ENCODE assay signal across 16 cellular contexts in the genomic region with DNA sequence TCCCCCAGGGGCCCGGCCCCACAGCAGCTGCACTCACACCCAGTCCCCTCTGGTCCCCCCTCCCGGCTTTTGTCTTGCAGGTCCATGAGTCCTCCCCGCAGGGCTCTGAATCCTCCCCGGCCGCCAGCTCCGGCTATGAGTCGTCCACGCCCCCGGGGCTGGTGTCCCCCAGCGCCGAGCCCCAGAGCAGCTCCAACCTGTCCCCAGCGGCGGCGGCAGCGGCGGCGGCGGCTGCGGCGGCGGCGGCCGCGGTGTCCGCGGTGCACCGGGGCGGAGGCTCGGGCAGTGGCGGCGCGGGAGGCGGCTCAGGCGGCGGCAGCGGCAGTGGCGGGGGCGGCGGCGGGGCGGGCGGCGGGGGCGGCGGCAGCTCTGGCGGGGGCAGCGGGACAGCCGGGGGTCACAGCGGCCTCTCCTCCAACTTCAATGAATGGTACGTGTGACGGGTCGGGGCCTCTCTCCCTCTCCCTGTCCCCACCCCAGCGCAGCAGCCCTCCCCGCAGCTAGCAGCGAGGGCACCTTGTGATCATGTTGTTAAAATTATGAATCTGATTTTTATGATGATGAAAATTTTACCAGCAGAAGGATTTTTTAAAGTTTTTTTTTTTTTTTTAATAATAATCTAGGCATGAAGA. TPM values are rescaled to one million over a fixed set of nuclear protein-coding genes. Genes with fewer than 3 reads are reported as not detected.
DNase-seq lines count a peak whose midpoint lies in the region; ATAC-seq and TF ChIP-seq lines count a peak whose summit lies in the region.
"Had no signal": no experiment of that assay in that cellular context is flagged by ENCODE, and none has a peak within 500 bp of the region (broad histone marks: within the 10 kb centered on the region; RNA-seq: fewer than 3 reads in every experiment).

No MANE protein-coding gene starts in this region.

- H3K4me1 Mint-ChIP-seq in nephron progenitor cell: peaks cover 69% of the 10 kb centered on the region

- no peak for TF ChIP-seq POLR2A in NB4 (IDR thresholded peaks at IDR 0.05; ENCODE audit: extremely low read depth, insufficient read length)

- H3K4me3 ChIP-seq in SK-N-SH (ENCODE audit: low read depth in 2 of 2, low read length in 1 of 2) (no peak overlapping the region), NB4 (ENCODE audit: low read depth, low read length) (peak overlapping the region; percentile 91)
- H3K4me3 ChIP-seq: left lung, SJCRH30 had no signal

- peak overlapping the region; percentile 75 for H3K4me3 Mint-ChIP-seq in nephron progenitor cell

- H3K9ac ChIP-seq in SK-N-SH: no peak overlapping the region
- H3K9ac ChIP-seq: parathyroid adenoma had no signal

- H3K36me3 Mint-ChIP-seq in nephron progenitor cell (ENCODE audit: low read depth): peaks cover 6% of the 10 kb centered on the region

- H3K9me2 ChIP-seq in SK-N-SH: no peaks in the 10 kb centered on the region

- H3K4me1 ChIP-seq in SK-N-SH (ENCODE audit: control insufficient read depth in 1 of 2, insufficient read depth in 2 of 2, low read depth in 1 of 2, low read length in 1 of 2): no peaks in the 10 kb centered on the region; a peak in 1 of 4 replicates
- H3K4me1 ChIP-seq: foreskin keratinocyte, parathyroid adenoma, SJCRH30 had no signal

- peaks cover 38% of the 10 kb centered on the region for H4K20me1 ChIP-seq in SK-N-SH (ENCODE audit: insufficient read depth)

- POLR2A ChIA-PET in SK-N-SH (lab: Yijun Ruan, JAX): no interaction called here

- H3K27me3 ChIP-seq in SK-N-SH (ENCODE audit: insufficient read depth): peaks cover 83% of the 10 kb centered on the region
- H3K27me3 ChIP-seq: SJCRH30 had no signal

- no peak overlapping the region for H3K27ac Mint-ChIP-seq in nephron progenitor cell

- TF ChIP-seq EP300 in SK-N-SH (IDR thresholded peaks at IDR 0.05; ENCODE audit: borderline replicate concordance in 1 of 2, low read depth in 1 of 2, low read length in 1 of 2): no peak

- no peak overlapping the region for H3K4me2 ChIP-seq in SK-N-SH

- peaks cover 78% of the 10 kb centered on the region for H3K27me3 Mint-ChIP-seq in nephron progenitor cell (ENCODE audit: low read depth, poor library complexity)

- ATAC-seq in SK-N-SH treated with all-trans-retinoic acid at 6 μM for 48 hours (no peak), HG03565 (IDR thresholded peaks at IDR 0.05; ENCODE audit: unreplicated experiment) (no peak), GM21619 (IDR thresholded peaks at IDR 0.05; ENCODE audit: unreplicated experiment) (no peak)
- ATAC-seq: foreskin keratinocyte, left lung had no signal

- H3K27ac ChIP-seq in SK-N-SH (ENCODE audit: low read depth in 2 of 2, low read length in 1 of 2): no peak overlapping the region
- H3K27ac ChIP-seq: foreskin keratinocyte, left lung, parathyroid adenoma, SJCRH30 had no signal

- CTCF ChIA-PET in SK-N-SH (lab: Yijun Ruan, JAX): interaction anchor here (1.3 to 3.8 kb wide), 3 partner anchors 11 to 529 kb away, joined by 3 to 24 read pairs (median 7); no protein-coding TSS in a partner anchor

- no peaks in the 10 kb centered on the region for H3K9me3 ChIP-seq in SK-N-SH
- H3K9me3 ChIP-seq: left lung, SJCRH30 had no signal

- TF ChIP-seq CTCF in SK-N-SH (IDR thresholded peaks at IDR 0.05): no peak
- TF ChIP-seq CTCF in NB4 (IDR thresholded peaks at IDR 0.05; ENCODE audit: low read depth, low read length): no peak
- TF ChIP-seq CTCF in nephron progenitor cell (IDR thresholded peaks at IDR 0.05): no peak

- H3K36me3 ChIP-seq in SK-N-SH (replicated peaks in 1 of 2; ENCODE audit: control insufficient read depth in 1 of 2, insufficient read depth in 2 of 2, low read length in 1 of 2): no peaks in the 10 kb centered on the region
- H3K36me3 ChIP-seq: left lung, SJCRH30 had no signal

- DNase-seq in SK-N-SH (no peak), NB4 (ENCODE audit: low read depth) (peak; percentile 78), cerebellar cortex (ENCODE audit: low spot score) (peak; percentile 14), nephron progenitor cell (peak; percentile 71), H4 (ENCODE audit: low spot score) (no peak)
- DNase-seq: activated naive CD4-positive, alpha-beta T cell treated with Interleukin-2 at 50 U/mL for 16 hours; dermis blood vessel endothelial cell; foreskin keratinocyte; SJCRH30 had no signal

- H2AFZ ChIP-seq in SK-N-SH (ENCODE audit: low read depth): no peak overlapping the region
- H2AFZ ChIP-seq: parathyroid adenoma had no signal

- 17% methylated on average over 4 of the region's 55 CpGs for WGBS in SK-N-SH (ENCODE audit: low lambda C conversion rate)

- H3K9me3 Mint-ChIP-seq in nephron progenitor cell: no peaks in the 10 kb centered on the region

- TF ChIP-seq RAD21 in SK-N-SH (IDR thresholded peaks at IDR 0.05; ENCODE audit: low read length): no peak

- H3K79me2 ChIP-seq in SK-N-SH (ENCODE audit: insufficient read depth): no peaks in the 10 kb centered on the region
- H3K79me2 ChIP-seq: parathyroid adenoma had no signal

- peaks cover 4% of the 10 kb centered on the region for H3F3A ChIP-seq in SK-N-SH (replicated peaks; ENCODE audit: insufficient read depth)

TF ChIP-seq in SK-N-SH, 30 proteins besides CTCF, POLR2A, EP300 and RAD21:
- TF ChIP-seq EZH2phosphoT487 (IDR thresholded peaks at IDR 0.05; ENCODE audit: borderline replicate concordance, low read depth) (0 out of 2 replicates have a peak, but pooled peaks have one; percentile 12), RXRA (IDR thresholded peaks at IDR 0.05; ENCODE audit: borderline replicate concordance, low read depth) (no peak)

TF ChIP-seq in SK-N-SH treated with all-trans-retinoic acid at 6 μM for 48 hours, 23 proteins besides CTCF, POLR2A, EP300 and RAD21 (continues in another document):
- TF ChIP-seq ZNF8 (CRISPR knock-in tag; IDR thresholded peaks at IDR 0.05) (no peak), OSR1 (CRISPR knock-in tag; IDR thresholded peaks at IDR 0.05) (no peak), RARB (CRISPR knock-in tag; IDR thresholded peaks at IDR 0.05) (no peak), BACH2 (CRISPR knock-in tag; IDR thresholded peaks at IDR 0.05; ENCODE audit: borderline replicate concordance) (no peak), TOX (CRISPR knock-in tag; IDR thresholded peaks at IDR 0.05; ENCODE audit: borderline replicate concordance) (no peak), ZNF565 (CRISPR knock-in tag; conservative IDR thresholded peaks at IDR 0.05; ENCODE audit: low read depth) (no peak), ZNF70 (CRISPR knock-in tag; IDR thresholded peaks at IDR 0.05) (no peak), ZC3H10 (CRISPR knock-in tag; IDR thresholded peaks at IDR 0.05) (no peak), CSDC2 (CRISPR knock-in tag; IDR thresholded peaks at IDR 0.05) (no peak)
- TF ChIP-seq, protein P1, sequence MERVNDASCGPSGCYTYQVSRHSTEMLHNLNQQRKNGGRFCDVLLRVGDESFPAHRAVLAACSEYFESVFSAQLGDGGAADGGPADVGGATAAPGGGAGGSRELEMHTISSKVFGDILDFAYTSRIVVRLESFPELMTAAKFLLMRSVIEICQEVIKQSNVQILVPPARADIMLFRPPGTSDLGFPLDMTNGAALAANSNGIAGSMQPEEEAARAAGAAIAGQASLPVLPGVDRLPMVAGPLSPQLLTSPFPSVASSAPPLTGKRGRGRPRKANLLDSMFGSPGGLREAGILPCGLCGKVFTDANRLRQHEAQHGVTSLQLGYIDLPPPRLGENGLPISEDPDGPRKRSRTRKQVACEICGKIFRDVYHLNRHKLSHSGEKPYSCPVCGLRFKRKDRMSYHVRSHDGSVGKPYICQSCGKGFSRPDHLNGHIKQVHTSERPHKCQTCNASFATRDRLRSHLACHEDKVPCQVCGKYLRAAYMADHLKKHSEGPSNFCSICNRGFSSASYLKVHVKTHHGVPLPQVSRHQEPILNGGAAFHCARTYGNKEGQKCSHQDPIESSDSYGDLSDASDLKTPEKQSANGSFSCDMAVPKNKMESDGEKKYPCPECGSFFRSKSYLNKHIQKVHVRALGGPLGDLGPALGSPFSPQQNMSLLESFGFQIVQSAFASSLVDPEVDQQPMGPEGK (CRISPR knock-in tag; IDR thresholded peaks at IDR 0.05; ENCODE audit: borderline replicate concordance): no peak
- TF ChIP-seq, protein P2, sequence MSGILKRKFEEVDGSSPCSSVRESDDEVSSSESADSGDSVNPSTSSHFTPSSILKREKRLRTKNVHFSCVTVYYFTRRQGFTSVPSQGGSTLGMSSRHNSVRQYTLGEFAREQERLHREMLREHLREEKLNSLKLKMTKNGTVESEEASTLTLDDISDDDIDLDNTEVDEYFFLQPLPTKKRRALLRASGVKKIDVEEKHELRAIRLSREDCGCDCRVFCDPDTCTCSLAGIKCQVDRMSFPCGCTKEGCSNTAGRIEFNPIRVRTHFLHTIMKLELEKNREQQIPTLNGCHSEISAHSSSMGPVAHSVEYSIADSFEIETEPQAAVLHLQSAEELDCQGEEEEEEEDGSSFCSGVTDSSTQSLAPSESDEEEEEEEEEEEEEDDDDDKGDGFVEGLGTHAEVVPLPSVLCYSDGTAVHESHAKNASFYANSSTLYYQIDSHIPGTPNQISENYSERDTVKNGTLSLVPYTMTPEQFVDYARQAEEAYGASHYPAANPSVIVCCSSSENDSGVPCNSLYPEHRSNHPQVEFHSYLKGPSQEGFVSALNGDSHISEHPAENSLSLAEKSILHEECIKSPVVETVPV (CRISPR knock-in tag; IDR thresholded peaks at IDR 0.05): no peak
- TF ChIP-seq, protein P3, sequence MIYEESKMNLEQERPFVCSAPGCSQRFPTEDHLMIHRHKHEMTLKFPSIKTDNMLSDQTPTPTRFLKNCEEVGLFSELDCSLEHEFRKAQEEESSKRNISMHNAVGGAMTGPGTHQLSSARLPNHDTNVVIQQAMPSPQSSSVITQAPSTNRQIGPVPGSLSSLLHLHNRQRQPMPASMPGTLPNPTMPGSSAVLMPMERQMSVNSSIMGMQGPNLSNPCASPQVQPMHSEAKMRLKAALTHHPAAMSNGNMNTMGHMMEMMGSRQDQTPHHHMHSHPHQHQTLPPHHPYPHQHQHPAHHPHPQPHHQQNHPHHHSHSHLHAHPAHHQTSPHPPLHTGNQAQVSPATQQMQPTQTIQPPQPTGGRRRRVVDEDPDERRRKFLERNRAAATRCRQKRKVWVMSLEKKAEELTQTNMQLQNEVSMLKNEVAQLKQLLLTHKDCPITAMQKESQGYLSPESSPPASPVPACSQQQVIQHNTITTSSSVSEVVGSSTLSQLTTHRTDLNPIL (CRISPR knock-in tag; IDR thresholded peaks at IDR 0.05; ENCODE audit: low read depth): no peak

RNA-seq across cellular contexts. Expression of a gene that starts 3.8 kb away (rescaled TPM):
- polyA plus RNA-seq in SK-N-SH (2012; rRNA removed): not detected in 2 replicates
- polyA plus RNA-seq in SK-N-SH (2012; cell fraction: cytosol; rRNA removed): not detected in 2 replicates
- not detected in 2 replicates for polyA plus RNA-seq in SK-N-SH (2012; cell fraction: nucleus; rRNA removed)
- 0.27 and 0.56 TPM in 2 replicates for total RNA-seq in H4 (2014; rRNA removed; shearing (Covaris generic))
- total RNA-seq: activated CD4-positive, alpha-beta T cell treated with anti-CD3 and anti-CD28 coated beads, Interleukin-2, amount 10 ng/mL, durations not matched to agents 24 days and 14 days; dermis blood vessel endothelial cell; foreskin keratinocyte; left lung had no signal
- polyA plus RNA-seq: foreskin keratinocyte, urinary bladder had no signal

RNA-seq across cellular contexts. Expression of a gene that starts 13.8 kb away (rescaled TPM):
- polyA plus RNA-seq in SK-N-SH (2012; rRNA removed): not detected in 2 replicates
- polyA plus RNA-seq in SK-N-SH (2012; cell fraction: cytosol; rRNA removed): not detected in 2 replicates
- polyA plus RNA-seq in SK-N-SH (2012; cell fraction: nucleus; rRNA removed): not detected in 2 replicates
- total RNA-seq in H4 (2014; rRNA removed; shearing (Covaris generic)): 0.12 and 0.58 TPM in 2 replicates
- total RNA-seq: activated CD4-positive, alpha-beta T cell treated with anti-CD3 and anti-CD28 coated beads, Interleukin-2, amount 10 ng/mL, durations not matched to agents 24 days and 14 days; foreskin keratinocyte; left lung; urinary bladder had no signal
- polyA plus RNA-seq: foreskin keratinocyte, urinary bladder had no signal

Comparison
In these comparisons a context has a peak if more than half of its experiments do, and no peak if none do; other contexts are left out.
1. DNase-seq: peak in NB4 (single experiment), cerebellar cortex (single experiment) and nephron progenitor cell (single experiment); none in SK-N-SH (single experiment) and H4 (single experiment).